Comparison of ENCODE assay signal across 17 cellular contexts in the genomic region with DNA sequence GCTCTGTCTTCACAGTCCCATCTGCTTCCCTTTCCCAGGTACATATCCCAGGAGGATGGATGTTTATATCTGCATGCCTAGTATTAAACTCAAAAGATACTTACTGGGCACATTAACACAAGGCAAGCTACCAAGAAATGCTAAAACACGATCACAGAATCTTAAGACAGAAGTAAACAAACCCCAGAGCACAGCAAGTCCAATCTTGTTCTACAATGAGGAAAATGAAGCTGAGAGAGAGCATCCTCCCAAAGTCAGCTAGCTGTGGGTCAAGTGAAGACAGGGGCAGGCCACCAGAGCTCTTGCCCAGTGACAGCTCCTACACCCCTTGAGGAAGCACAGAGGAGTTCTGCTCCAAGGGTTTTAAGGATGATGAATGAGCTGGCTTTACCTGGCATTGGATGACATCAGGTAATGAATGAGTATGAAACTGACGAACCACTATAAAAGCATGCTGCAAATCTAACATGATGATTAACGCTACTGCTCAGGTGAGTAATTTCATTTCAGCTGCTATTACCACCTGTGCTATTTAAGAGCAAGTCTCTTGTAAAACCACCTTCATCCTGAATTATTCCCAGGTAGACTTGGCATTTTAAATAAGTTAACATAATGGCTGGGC. TPM values are rescaled to one million over a fixed set of nuclear protein-coding genes. Genes with fewer than 3 reads are reported as not detected.
DNase-seq lines count a peak whose midpoint lies in the region; ATAC-seq and TF ChIP-seq lines count a peak whose summit lies in the region.
"Had no signal": no experiment of that assay in that cellular context is flagged by ENCODE, and none has a peak within 500 bp of the region (broad histone marks: within the 10 kb centered on the region; RNA-seq: fewer than 3 reads in every experiment).

No MANE protein-coding gene starts in this region.

- H3K4me1 ChIP-seq in CD8-positive, alpha-beta T cell (ENCODE audit: insufficient read depth, low read length) = peaks cover 93% of the 10 kb centered on the region

- POLR2A ChIA-PET in CD8-positive, alpha-beta T cell (lab: Charles Lee) = interaction anchor here (1.0 to 1.4 kb wide), 5 partner anchors 7 to 51 kb away, joined by 3 to 6 read pairs (median 3); no protein-coding TSS in a partner anchor
- POLR2A ChIA-PET in activated naive CD8-positive, alpha-beta T cell treated with anti-CD3 and anti-CD28 coated beads, Interleukin-2, amount 10 ng/mL, durations not matched to agents 7 days and 5 days (lab: Charles Lee) = interaction anchor here (0.6 to 5.8 kb wide), 4 partner anchors 10 to 42 kb away, joined by 4 to 71 read pairs (median 7); partner anchors contain the start of gene XPO6

- no peaks in the 10 kb centered on the region for H3K27me3 Mint-ChIP-seq in CD8-positive, alpha-beta T cell (ENCODE audit: low read depth)
- H3K27me3 Mint-ChIP-seq in IgD-negative memory B cell (no peaks in the 10 kb centered on the region), naive B cell (no peaks in the 10 kb centered on the region)
- H3K27me3 Mint-ChIP-seq in activated naive CD8-positive, alpha-beta T cell treated with anti-CD3 and anti-CD28 coated beads, Interleukin-2, amount 10 ng/mL, durations not matched to agents 7 days and 5 days = no peaks in the 10 kb centered on the region

- H3K9me3 Mint-ChIP-seq in CD8-positive, alpha-beta T cell = no peaks in the 10 kb centered on the region
- H3K9me3 Mint-ChIP-seq in IgD-negative memory B cell (no peaks in the 10 kb centered on the region), naive B cell (no peaks in the 10 kb centered on the region)
- no peaks in the 10 kb centered on the region for H3K9me3 Mint-ChIP-seq in activated naive CD8-positive, alpha-beta T cell treated with anti-CD3 and anti-CD28 coated beads, Interleukin-2, amount 10 ng/mL, durations not matched to agents 7 days and 5 days

- H3K27ac Mint-ChIP-seq in CD8-positive, alpha-beta T cell = peak overlapping the region; percentile 98
- peak overlapping the region; percentile 37 to 67 (median 53) for H3K27ac Mint-ChIP-seq in IgD-negative memory B cell
- H3K27ac Mint-ChIP-seq in activated naive CD8-positive, alpha-beta T cell treated with anti-CD3 and anti-CD28 coated beads, Interleukin-2, amount 10 ng/mL, durations not matched to agents 7 days and 5 days = peak overlapping the region; percentile 84
- H3K27ac Mint-ChIP-seq in naive B cell = peak overlapping the region in 5 of 6 donors; percentile 47 to 98 (median 85)

- peaks cover 92% of the 10 kb centered on the region for H3K4me1 Mint-ChIP-seq in CD8-positive, alpha-beta T cell (ENCODE audit: low read depth)
- H3K4me1 Mint-ChIP-seq in IgD-negative memory B cell = peaks cover 66 to 81% (median 71%) of the 10 kb centered on the region in 3 donors
- peaks cover 87% of the 10 kb centered on the region for H3K4me1 Mint-ChIP-seq in activated naive CD8-positive, alpha-beta T cell treated with anti-CD3 and anti-CD28 coated beads, Interleukin-2, amount 10 ng/mL, durations not matched to agents 7 days and 5 days
- H3K4me1 Mint-ChIP-seq in naive B cell = peaks cover 69 to 96% (median 92%) of the 10 kb centered on the region in 3 donors

- H3K4me3 ChIP-seq in CD8-positive, alpha-beta T cell (ENCODE audit: low read depth, low read length) = no peak overlapping the region
- H3K4me3 ChIP-seq: body of pancreas, gastroesophageal sphincter had no signal

- ATAC-seq in CD8-positive, alpha-beta T cell = no peak
- ATAC-seq in activated naive CD8-positive, alpha-beta T cell treated with anti-CD3 and anti-CD28 coated beads, Interleukin-2, amount 10 ng/mL, durations not matched to agents 7 days and 5 days (ENCODE audit: low read depth) = no peak
- ATAC-seq in naive B cell (ENCODE audit: low read depth in 2 of 2) = no peak
- no peak for ATAC-seq in HG03378 (IDR thresholded peaks at IDR 0.05; ENCODE audit: unreplicated experiment)
- ATAC-seq in HG03469 (IDR thresholded peaks at IDR 0.05; ENCODE audit: unreplicated experiment) = no peak
- ATAC-seq in HG02798 (IDR thresholded peaks at IDR 0.05; ENCODE audit: poor library complexity, unreplicated experiment) = no peak
- ATAC-seq: body of pancreas, gastroesophageal sphincter had no signal

- no peak for DNase-seq in CD8-positive, alpha-beta T cell
- no peak for DNase-seq in activated naive CD8-positive, alpha-beta T cell treated with anti-CD3 and anti-CD28 coated beads, Interleukin-2, amount 10 ng/mL, durations not matched to agents 7 days and 5 days
- no peak for DNase-seq in naive B cell
- DNase-seq: body of pancreas; C1 segment of cervical spinal cord; effector CD4-positive, alpha-beta T cell; islet precursor cell; NCI-H1694 treated with DMSO at 0.1 percent for 48 hours; NCI-H774; SIG-M5; stimulated activated CD4-positive, alpha-beta T cell treated with anti-CD3 and anti-CD28 coated beads, Interleukin-2, amount 100 ng/mL, for 24 hours had no signal

- no peaks in the 10 kb centered on the region for H3K27me3 ChIP-seq in CD8-positive, alpha-beta T cell (ENCODE audit: insufficient read depth, low read length)
- H3K27me3 ChIP-seq: body of pancreas, gastroesophageal sphincter had no signal

- no peak overlapping the region for H3K27ac ChIP-seq in CD8-positive, alpha-beta T cell (ENCODE audit: low read depth, low read length)
- H3K27ac ChIP-seq: body of pancreas, gastroesophageal sphincter, KMS-11 had no signal

- peaks cover 4% of the 10 kb centered on the region for H3K36me3 ChIP-seq in CD8-positive, alpha-beta T cell (ENCODE audit: insufficient read depth, low read length)

- intact Hi-C loops in CD8-positive, alpha-beta T cell (cut with DNase I, micrococcal nuclease) = no loop called here

- H3K36me3 Mint-ChIP-seq in CD8-positive, alpha-beta T cell = peaks cover 62% of the 10 kb centered on the region
- H3K36me3 Mint-ChIP-seq in IgD-negative memory B cell (peaks cover 4% of the 10 kb centered on the region), naive B cell (peaks cover 0 to 4% of the 10 kb centered on the region in 2 donors)
- peaks cover 23% of the 10 kb centered on the region for H3K36me3 Mint-ChIP-seq in activated naive CD8-positive, alpha-beta T cell treated with anti-CD3 and anti-CD28 coated beads, Interleukin-2, amount 10 ng/mL, durations not matched to agents 7 days and 5 days

- H3K4me3 Mint-ChIP-seq in CD8-positive, alpha-beta T cell = peak overlapping the region; percentile 55
- H3K4me3 Mint-ChIP-seq in IgD-negative memory B cell (peak overlapping the region in 3 of 4 donors; percentile 44 to 86 (median 80)), naive B cell (peak overlapping the region in 7 of 8 donors; percentile 13 to 71 (median 49))
- H3K4me3 Mint-ChIP-seq in activated naive CD8-positive, alpha-beta T cell treated with anti-CD3 and anti-CD28 coated beads, Interleukin-2, amount 10 ng/mL, durations not matched to agents 7 days and 5 days = peak overlapping the region; percentile 41

- CTCF ChIA-PET in CD8-positive, alpha-beta T cell (lab: Charles Lee) = interaction anchor here (1.1 to 3.1 kb wide), 10 partner anchors 11 to 86 kb away, joined by 3 to 16 read pairs (median 4); no protein-coding TSS in a partner anchor

- no peaks in the 10 kb centered on the region for H3K9me3 ChIP-seq in CD8-positive, alpha-beta T cell (ENCODE audit: low read length)
- H3K9me3 ChIP-seq: body of pancreas, gastroesophageal sphincter had no signal

- no peak for TF ChIP-seq CTCF in CD8-positive, alpha-beta T cell (IDR thresholded peaks at IDR 0.05)

RNA-seq across cellular contexts. Expression of gene XPO6, which starts 20.3 kb away (rescaled TPM):
- total RNA-seq in CD8-positive, alpha-beta T cell = 100 to 1,000 TPM; 355 to 369 TPM
- 86.1 TPM for polyA plus RNA-seq in IgD-negative memory B cell
- 100 to 1,000 TPM; 261 to 280 TPM for total RNA-seq in activated naive CD8-positive, alpha-beta T cell treated with anti-CD3 and anti-CD28 coated beads, Interleukin-2, amount 10 ng/mL, durations not matched to agents 7 days and 5 days
- polyA plus RNA-seq in naive B cell (ENCODE audit: low read depth in 6 of 6) = 10 to 100 TPM; 34.0 to 59.1 (median 56.1) TPM
